Comparison of ENCODE assay signal across 25 cellular contexts in genomic region chr19:46922465-46922864, GRCh38.
"Had no signal": no experiment of that assay in that cellular context is flagged by ENCODE, and none has a peak within 500 bp of the region (broad histone marks: within the 10 kb centered on the region; RNA-seq: fewer than 3 reads in every experiment).

No MANE protein-coding gene starts in this region.

- H3K27me3 ChIP-seq: breast epithelium, esophagus muscularis mucosa, foreskin keratinocyte, neural progenitor cell, spleen, upper lobe of left lung had no signal

- DNase-seq: activated CD4-positive, alpha-beta T cell treated with anti-CD3 and anti-CD28 coated beads for 48 hours; activated CD4-positive, alpha-beta T cell treated with anti-CD3 and anti-CD28 coated beads, Interleukin-2, amount 50 U/mL, for 48 hours; activated CD8-positive, alpha-beta memory T cell treated with anti-CD3 and anti-CD28 coated beads, Interleukin-2, amount 50 U/mL, for 48 hours; activated gamma-delta T cell treated with Interleukin-2 at 50 U/mL for 16 hours; activated naive CD4-positive, alpha-beta T cell treated with anti-CD3 and anti-CD28 coated beads, Interleukin-2, amount 50 U/mL, for 16 hours; activated T-cell treated with anti-CD3 and anti-CD28 coated beads, Interleukin-2, amount 50 U/mL, for 24 hours; amniotic stem cell; central memory CD4-positive, alpha-beta T cell; effector CD4-positive, alpha-beta T cell; foreskin keratinocyte; left colon; mammary epithelial cell; midbrain; natural killer cell; occipital lobe; right cardiac atrium; spleen; stimulated activated naive CD4-positive, alpha-beta T cell treated with Interleukin-2 at 50 U/mL for 16 hours had no signal

- H3K9me3 Mint-ChIP-seq: activated T-cell treated with anti-CD3 and anti-CD28 coated beads, Interleukin-2, amount 50 U/mL, for 24 hours; activated T-helper 17 cell treated with anti-CD3 and anti-CD28 coated beads, Interleukin-2, amount 50 U/mL, for 72 hours; dendritic cell treated with granulocyte-macrophage colony-stimulating factor and Interleukin-4, amounts not matched to agents 40 ng/mL and 50 ng/mL, for 4 days; natural killer cell; neural progenitor cell had no signal

- H3K27me3 Mint-ChIP-seq: activated T-cell treated with anti-CD3 and anti-CD28 coated beads, Interleukin-2, amount 50 U/mL, for 24 hours; activated T-helper 17 cell treated with anti-CD3 and anti-CD28 coated beads, Interleukin-2, amount 50 U/mL, for 72 hours; dendritic cell treated with granulocyte-macrophage colony-stimulating factor and Interleukin-4, amounts not matched to agents 40 ng/mL and 50 ng/mL, for 4 days had no signal

- H3K27ac ChIP-seq: breast epithelium, esophagus muscularis mucosa, foreskin keratinocyte, neural progenitor cell, upper lobe of left lung had no signal

- H3K4me3 ChIP-seq: breast epithelium, esophagus muscularis mucosa, neural progenitor cell, spleen, upper lobe of left lung had no signal

- ATAC-seq: activated CD4-positive, CD25-positive, alpha-beta regulatory T cell treated with anti-CD3 and anti-CD28 coated beads, Interleukin-2, amount 50 U/mL, for 24 hours; activated T-helper 17 cell treated with anti-CD3 and anti-CD28 coated beads, Interleukin-2, amount 50 U/mL, for 72 hours; foreskin keratinocyte; left colon; natural killer cell; right cardiac atrium had no signal

- H3K9me3 ChIP-seq: breast epithelium, esophagus muscularis mucosa, spleen, upper lobe of left lung had no signal

- H3K4me3 Mint-ChIP-seq: activated T-cell treated with anti-CD3 and anti-CD28 coated beads, Interleukin-2, amount 50 U/mL, for 24 hours; activated T-helper 17 cell treated with anti-CD3 and anti-CD28 coated beads, Interleukin-2, amount 50 U/mL, for 72 hours; dendritic cell treated with granulocyte-macrophage colony-stimulating factor and Interleukin-4, amounts not matched to agents 40 ng/mL and 50 ng/mL, for 4 days; natural killer cell; neural progenitor cell had no signal

- H3K36me3 ChIP-seq: breast epithelium, neural progenitor cell had no signal

- H3K27ac Mint-ChIP-seq: activated T-cell treated with anti-CD3 and anti-CD28 coated beads, Interleukin-2, amount 50 U/mL, for 24 hours; activated T-helper 17 cell treated with anti-CD3 and anti-CD28 coated beads, Interleukin-2, amount 50 U/mL, for 72 hours; dendritic cell treated with granulocyte-macrophage colony-stimulating factor and Interleukin-4, amounts not matched to agents 40 ng/mL and 50 ng/mL, for 4 days; natural killer cell; neural progenitor cell had no signal
